ENCODE assay signal across 16 cellular contexts in the genomic region with DNA sequence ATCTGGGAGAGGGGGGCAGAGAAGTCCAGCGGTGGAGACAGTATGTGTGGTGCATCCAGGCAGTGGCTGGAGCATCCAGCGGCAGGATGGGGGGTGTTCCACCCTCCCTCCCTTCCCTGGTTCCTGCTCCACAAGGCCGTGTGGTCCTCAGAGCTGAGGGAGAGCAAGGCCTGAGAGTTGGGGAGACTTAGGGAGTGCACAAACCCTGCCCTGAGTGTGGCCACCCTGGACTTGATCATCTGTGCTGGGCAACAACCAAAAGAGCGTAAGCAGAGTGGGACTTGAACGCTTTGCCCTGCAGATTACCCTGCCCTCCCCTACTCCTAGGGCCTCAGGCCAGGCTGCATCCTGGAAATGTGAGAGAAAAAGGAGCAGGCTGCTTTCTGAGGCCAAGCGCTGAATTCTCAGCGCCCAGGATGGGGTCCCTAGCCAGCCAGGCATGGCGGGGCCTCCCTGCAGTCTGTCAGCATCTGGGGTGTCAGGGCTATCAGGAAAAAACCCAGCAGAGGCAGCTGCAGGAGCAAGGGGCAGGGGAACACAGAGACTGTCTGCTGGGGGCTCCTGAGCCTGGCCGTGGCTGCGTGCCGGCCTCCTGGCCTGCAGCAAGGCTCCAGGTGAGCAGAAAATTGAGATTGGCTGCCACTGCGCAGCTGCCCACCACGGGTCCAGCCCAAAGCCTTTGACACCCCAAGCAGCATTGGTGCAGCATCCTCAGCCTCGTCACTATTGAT.
"Had no signal": no experiment of that assay in that cellular context is flagged by ENCODE, and none has a peak within 500 bp of the region (broad histone marks: within the 10 kb centered on the region; RNA-seq: fewer than 3 reads in every experiment).

No MANE protein-coding gene starts in this region.

- ATAC-seq: activated CD8-positive, alpha-beta T cell treated with anti-CD3 and anti-CD28 coated beads, Interleukin-2, amount 10 ng/mL, durations not matched to agents 7 days and 5 days; activated naive CD4-positive, alpha-beta T cell treated with anti-CD3 and anti-CD28 coated beads, Interleukin-2, amount 50 U/mL, for 72 hours; foreskin keratinocyte; left lung had no signal

- H3K4me3 ChIP-seq: left lung, tibial artery had no signal

- H3K27ac ChIP-seq: foreskin keratinocyte, left lung, tibial artery, WERI-Rb-1 had no signal

- H3K36me3 ChIP-seq: left lung, tibial artery, WERI-Rb-1 had no signal

- H3K4me1 ChIP-seq: left lung, tibial artery had no signal

- H3K27me3 ChIP-seq: foreskin keratinocyte had no signal

- DNase-seq: activated CD4-positive, alpha-beta T cell treated with anti-CD3 and anti-CD28 coated beads for 1 hour; activated CD4-positive, alpha-beta T cell treated with anti-CD3 and anti-CD28 coated beads, Interleukin-2, amount 50 U/mL, for 1 hour; activated CD8-positive, alpha-beta T cell treated with anti-CD3 and anti-CD28 coated beads, Interleukin-2, amount 10 ng/mL, durations not matched to agents 7 days and 5 days; central memory CD4-positive, alpha-beta T cell; effector memory CD4-positive, alpha-beta T cell; foreskin keratinocyte; mammary epithelial cell; midbrain; nephron progenitor cell; occipital lobe; stimulated activated CD4-positive, alpha-beta T cell treated with anti-CD3 and anti-CD28 coated beads, Interleukin-4, amount 100 ng/mL, for 4 hours; substantia nigra; WERI-Rb-1 had no signal

- H3K9me3 ChIP-seq: left lung, tibial artery had no signal
